Comparison of ENCODE assay signal across 11 cellular contexts in the genomic region with DNA sequence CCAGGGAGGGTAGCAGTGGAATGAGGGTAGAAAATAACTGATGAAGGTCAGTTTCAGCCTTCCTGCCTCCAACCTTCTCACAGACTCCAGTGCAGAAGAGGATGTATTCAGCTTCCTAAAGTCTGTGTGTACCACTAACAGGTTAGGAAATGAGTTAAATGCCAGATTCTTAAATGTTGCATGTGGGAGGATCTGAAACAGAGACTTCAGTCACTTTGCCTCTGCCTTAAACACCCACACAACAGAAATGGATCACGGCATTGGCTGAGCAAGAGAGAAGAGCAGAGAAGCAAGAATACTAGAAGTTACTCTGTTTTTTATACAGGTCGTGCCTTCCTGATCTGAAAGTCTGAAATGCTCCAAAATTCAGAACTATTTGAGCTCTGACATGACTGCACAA.
DNase-seq lines count a peak whose midpoint lies in the region; ATAC-seq and TF ChIP-seq lines count a peak whose summit lies in the region.
"Had no signal": no experiment of that assay in that cellular context is flagged by ENCODE, and none has a peak within 500 bp of the region (broad histone marks: within the 10 kb centered on the region; RNA-seq: fewer than 3 reads in every experiment).

No MANE protein-coding gene starts in this region.

- intact Hi-C loops in activated naive CD4-positive, alpha-beta T cell treated with anti-CD3 and anti-CD28 coated beads for 36 hours (cut with micrococcal nuclease) = loop anchor here (2.0 to 5.0 kb wide), 7 partner anchors 42 to 360 kb away; a partner anchor contains a TSS

- H3K4me3 Mint-ChIP-seq in activated naive CD4-positive, alpha-beta T cell treated with anti-CD3 and anti-CD28 coated beads for 36 hours = no peak overlapping the region
- H3K4me3 Mint-ChIP-seq in activated naive CD4-positive, alpha-beta T cell treated with anti-CD3 and anti-CD28 coated beads, Interleukin-2, amount 10 ng/mL, durations not matched to agents 7 days and 5 days = no peak overlapping the region
- no peak overlapping the region for H3K4me3 Mint-ChIP-seq in activated T-cell treated with anti-CD3 and anti-CD28 coated beads, Interleukin-2, amount 50 U/mL, for 24 hours
- H3K4me3 Mint-ChIP-seq in stimulated activated naive CD8-positive, alpha-beta T cell treated with anti-CD3 and anti-CD28 coated beads, Interleukin-15, amount 100 ng/mL, for 72 hours = peak overlapping the region in 1 of 2 donors; percentile 31
- H3K4me3 Mint-ChIP-seq: B cell had no signal

- no peaks in the 10 kb centered on the region for H3K27me3 Mint-ChIP-seq in activated naive CD4-positive, alpha-beta T cell treated with anti-CD3 and anti-CD28 coated beads for 36 hours (ENCODE audit: low read depth)
- H3K27me3 Mint-ChIP-seq in activated naive CD4-positive, alpha-beta T cell treated with anti-CD3 and anti-CD28 coated beads, Interleukin-2, amount 10 ng/mL, durations not matched to agents 7 days and 5 days = peaks cover 4% of the 10 kb centered on the region
- no peaks in the 10 kb centered on the region for H3K27me3 Mint-ChIP-seq in activated T-cell treated with anti-CD3 and anti-CD28 coated beads, Interleukin-2, amount 50 U/mL, for 24 hours
- no peaks in the 10 kb centered on the region for H3K27me3 Mint-ChIP-seq in stimulated activated naive CD8-positive, alpha-beta T cell treated with anti-CD3 and anti-CD28 coated beads, Interleukin-15, amount 100 ng/mL, for 72 hours
- H3K27me3 Mint-ChIP-seq: B cell had no signal

- TF ChIP-seq CTCF in Peyer's patch (IDR thresholded peaks at IDR 0.05) = no peak

- H3K27ac ChIP-seq in Peyer's patch = no peak overlapping the region
- H3K27ac ChIP-seq: ascending aorta had no signal

- peak; percentile 35 for DNase-seq in activated naive CD4-positive, alpha-beta T cell treated with anti-CD3 and anti-CD28 coated beads for 36 hours
- DNase-seq in activated naive CD4-positive, alpha-beta T cell treated with anti-CD3 and anti-CD28 coated beads, Interleukin-2, amount 10 ng/mL, durations not matched to agents 7 days and 5 days = no peak
- DNase-seq in activated T-cell treated with anti-CD3 and anti-CD28 coated beads, Interleukin-2, amount 50 U/mL, for 24 hours = no peak
- DNase-seq in stimulated activated naive CD8-positive, alpha-beta T cell treated with anti-CD3 and anti-CD28 coated beads, Interleukin-15, amount 100 ng/mL, for 72 hours = peak; percentile 20 to 35
- no peak for DNase-seq in activated effector memory CD4-positive, alpha-beta T cell treated with anti-CD3 and anti-CD28 coated beads, Interleukin-2, amount 50 U/mL, for 16 hours
- no peak for DNase-seq in iPS-NIHi7 (ENCODE audit: extremely low spot score)
- no peak for DNase-seq in Peyer's patch
- DNase-seq: NCI-H1694 had no signal

- TF ChIP-seq POLR2A in Peyer's patch (IDR thresholded peaks at IDR 0.05) = no peak

- H3K4me3 ChIP-seq in Peyer's patch = no peak overlapping the region
- H3K4me3 ChIP-seq: ascending aorta had no signal

- H3K9me3 ChIP-seq in Peyer's patch = no peaks in the 10 kb centered on the region
- H3K9me3 ChIP-seq: ascending aorta had no signal

- H3K36me3 ChIP-seq in Peyer's patch = no peaks in the 10 kb centered on the region
- H3K36me3 ChIP-seq: ascending aorta had no signal

- H3K36me3 Mint-ChIP-seq in activated naive CD4-positive, alpha-beta T cell treated with anti-CD3 and anti-CD28 coated beads for 36 hours (ENCODE audit: low read depth) = no peaks in the 10 kb centered on the region
- H3K36me3 Mint-ChIP-seq in activated naive CD4-positive, alpha-beta T cell treated with anti-CD3 and anti-CD28 coated beads, Interleukin-2, amount 10 ng/mL, durations not matched to agents 7 days and 5 days = no peaks in the 10 kb centered on the region
- H3K36me3 Mint-ChIP-seq in activated T-cell treated with anti-CD3 and anti-CD28 coated beads, Interleukin-2, amount 50 U/mL, for 24 hours (ENCODE audit: low read depth) = no peaks in the 10 kb centered on the region

- ATAC-seq in HG02678 (IDR thresholded peaks at IDR 0.05; ENCODE audit: unreplicated experiment) = peak; percentile 86
- peak; percentile 77 for ATAC-seq in stimulated activated naive CD8-positive, alpha-beta T cell treated with anti-CD3 and anti-CD28 coated beads, Interleukin-15, amount 100 ng/mL, for 72 hours

- H3K27ac Mint-ChIP-seq in activated naive CD4-positive, alpha-beta T cell treated with anti-CD3 and anti-CD28 coated beads for 36 hours = no peak overlapping the region
- no peak overlapping the region for H3K27ac Mint-ChIP-seq in activated naive CD4-positive, alpha-beta T cell treated with anti-CD3 and anti-CD28 coated beads, Interleukin-2, amount 10 ng/mL, durations not matched to agents 7 days and 5 days
- peak overlapping the region; percentile 40 for H3K27ac Mint-ChIP-seq in activated T-cell treated with anti-CD3 and anti-CD28 coated beads, Interleukin-2, amount 50 U/mL, for 24 hours
- peak overlapping the region in 1 of 2 donors; percentile 13 for H3K27ac Mint-ChIP-seq in stimulated activated naive CD8-positive, alpha-beta T cell treated with anti-CD3 and anti-CD28 coated beads, Interleukin-15, amount 100 ng/mL, for 72 hours
- H3K27ac Mint-ChIP-seq: B cell had no signal

- peaks cover 0 to 7% (median 0%) of the 10 kb centered on the region in 4 donors for H3K4me1 ChIP-seq in Peyer's patch
- H3K4me1 ChIP-seq: ascending aorta had no signal

- peaks cover 45% of the 10 kb centered on the region for H3K4me1 Mint-ChIP-seq in activated naive CD4-positive, alpha-beta T cell treated with anti-CD3 and anti-CD28 coated beads for 36 hours (ENCODE audit: low read depth)
- H3K4me1 Mint-ChIP-seq in activated naive CD4-positive, alpha-beta T cell treated with anti-CD3 and anti-CD28 coated beads, Interleukin-2, amount 10 ng/mL, durations not matched to agents 7 days and 5 days = peaks cover 17% of the 10 kb centered on the region
- peaks cover 41% of the 10 kb centered on the region for H3K4me1 Mint-ChIP-seq in activated T-cell treated with anti-CD3 and anti-CD28 coated beads, Interleukin-2, amount 50 U/mL, for 24 hours (ENCODE audit: low read depth)
- peaks cover 49% of the 10 kb centered on the region for H3K4me1 Mint-ChIP-seq in stimulated activated naive CD8-positive, alpha-beta T cell treated with anti-CD3 and anti-CD28 coated beads, Interleukin-15, amount 100 ng/mL, for 72 hours
- H3K4me1 Mint-ChIP-seq: B cell had no signal

- CTCF ChIA-PET in activated naive CD4-positive, alpha-beta T cell treated with anti-CD3 and anti-CD28 coated beads for 36 hours (lab: Charles Lee) = interaction anchor here (0.6 kb wide), 1 partner anchor 165 kb away, joined by 4 read pairs; no protein-coding TSS in a partner anchor
- CTCF ChIA-PET in activated naive CD4-positive, alpha-beta T cell treated with anti-CD3 and anti-CD28 coated beads, Interleukin-2, amount 10 ng/mL, durations not matched to agents 7 days and 5 days (lab: Charles Lee) = interaction anchor here (0.6 kb wide), 1 partner anchor 111 kb away, joined by 3 read pairs; no protein-coding TSS in a partner anchor

- H3K27me3 ChIP-seq in Peyer's patch = no peaks in the 10 kb centered on the region
- H3K27me3 ChIP-seq: ascending aorta had no signal

- no peaks in the 10 kb centered on the region for H3K9me3 Mint-ChIP-seq in activated naive CD4-positive, alpha-beta T cell treated with anti-CD3 and anti-CD28 coated beads for 36 hours
- no peaks in the 10 kb centered on the region for H3K9me3 Mint-ChIP-seq in activated naive CD4-positive, alpha-beta T cell treated with anti-CD3 and anti-CD28 coated beads, Interleukin-2, amount 10 ng/mL, durations not matched to agents 7 days and 5 days
- H3K9me3 Mint-ChIP-seq in activated T-cell treated with anti-CD3 and anti-CD28 coated beads, Interleukin-2, amount 50 U/mL, for 24 hours = peaks cover 4% of the 10 kb centered on the region
- no peaks in the 10 kb centered on the region for H3K9me3 Mint-ChIP-seq in stimulated activated naive CD8-positive, alpha-beta T cell treated with anti-CD3 and anti-CD28 coated beads, Interleukin-15, amount 100 ng/mL, for 72 hours

Comparison
In these comparisons a context has a peak if more than half of its experiments do, and no peak if none do; other contexts are left out.
1. DNase-seq: peak in activated naive CD4-positive, alpha-beta T cell treated with anti-CD3 and anti-CD28 coated beads for 36 hours (single experiment) and stimulated activated naive CD8-positive, alpha-beta T cell treated with anti-CD3 and anti-CD28 coated beads, Interleukin-15, amount 100 ng/mL, for 72 hours (2 of 2); none in activated naive CD4-positive, alpha-beta T cell treated with anti-CD3 and anti-CD28 coated beads, Interleukin-2, amount 10 ng/mL, durations not matched to agents 7 days and 5 days (single experiment), activated T-cell treated with anti-CD3 and anti-CD28 coated beads, Interleukin-2, amount 50 U/mL, for 24 hours (single experiment), activated effector memory CD4-positive, alpha-beta T cell treated with anti-CD3 and anti-CD28 coated beads, Interleukin-2, amount 50 U/mL, for 16 hours (single experiment), iPS-NIHi7 (single experiment) and Peyer's patch (0 of 3).